ENCODE assay signal across 13 cellular contexts in the genomic region with DNA sequence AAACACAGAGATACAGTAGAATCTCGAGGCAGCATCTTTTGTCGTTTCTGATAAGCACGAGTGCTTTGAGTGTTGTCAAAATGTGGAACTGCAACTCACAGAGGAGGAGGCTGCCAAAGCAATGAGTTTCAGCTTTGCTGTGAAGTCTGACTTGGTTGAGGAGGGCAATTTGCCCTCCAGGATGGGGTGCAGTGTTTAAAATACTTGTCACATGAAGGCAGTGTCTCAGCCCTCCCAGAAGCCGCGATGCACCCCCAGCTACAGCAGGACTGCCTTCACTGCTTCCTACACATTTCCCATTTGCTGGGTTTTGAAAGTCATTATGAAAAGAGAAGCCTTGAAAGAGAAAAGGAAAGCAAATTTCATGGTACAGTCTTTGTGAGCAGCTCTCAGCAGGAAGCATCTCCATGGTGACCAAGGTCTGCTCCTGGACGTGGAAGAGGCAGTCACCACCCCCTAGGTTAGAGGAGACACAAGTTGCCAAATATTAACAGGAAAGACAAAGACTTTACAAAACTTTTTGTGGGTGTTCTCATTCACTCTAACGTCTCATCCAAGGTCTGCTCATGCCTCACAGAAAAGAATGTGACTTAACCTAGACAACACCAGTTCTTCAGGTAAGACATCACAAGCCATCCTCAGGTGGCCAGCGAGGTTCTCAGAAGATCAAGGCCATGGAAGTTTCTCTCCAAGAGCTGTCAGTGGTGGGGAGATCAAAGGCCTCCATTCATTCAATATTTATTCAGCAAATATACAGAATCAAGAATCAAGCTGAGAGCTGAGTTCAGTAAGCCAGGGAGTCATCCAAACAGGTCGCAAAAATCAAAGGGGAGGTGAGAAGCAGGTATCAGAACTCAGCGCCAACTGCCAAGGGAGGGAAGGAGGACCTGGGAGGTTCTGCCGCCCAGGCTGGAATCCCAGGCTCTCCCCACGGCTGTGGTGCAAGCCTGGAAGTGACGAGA.
A peak's percentile ranks its signal among the peaks of the same experiment; 100 is the strongest.
DNase-seq lines count a peak whose midpoint lies in the region; ATAC-seq, FAIRE-seq and TF ChIP-seq lines count a peak whose summit lies in the region.
"Had no signal": no experiment of that assay in that cellular context is flagged by ENCODE, and none has a peak within 500 bp of the region (broad histone marks: within the 10 kb centered on the region; RNA-seq: fewer than 3 reads in every experiment).

No MANE protein-coding gene starts in this region.

- FAIRE-seq in GM12891 (lab: Jason Lieb, UNC), result peak; percentile 92

- no TSS peak for BruUV-seq in OCI-LY7 (replicated peaks; lab: Mats Ljungman, UMichigan)

- ATAC-seq in GM19324 (IDR thresholded peaks at IDR 0.05; ENCODE audit: low FRiP score, unreplicated experiment) (peak; percentile 86), HG02973 (IDR thresholded peaks at IDR 0.05; ENCODE audit: unreplicated experiment) (peak; percentile 89)

- H3K36me3 ChIP-seq in OCI-LY7 (ENCODE audit: insufficient read depth, low read length), result no peaks in the 10 kb centered on the region
- H3K36me3 ChIP-seq in testis (ENCODE audit: low read depth, missing control alignments), result no peaks in the 10 kb centered on the region
- no peaks in the 10 kb centered on the region for H3K36me3 ChIP-seq in right atrium auricular region
- H3K36me3 ChIP-seq: uterus had no signal

- H3K4me1 ChIP-seq in OCI-LY7 (ENCODE audit: insufficient read depth, low read length, poor library complexity, severe bottlenecking) (peaks cover 42% of the 10 kb centered on the region), testis (no peaks in the 10 kb centered on the region), right atrium auricular region (no peaks in the 10 kb centered on the region)
- H3K4me1 ChIP-seq: uterus had no signal

- no peak for TF ChIP-seq CTCF in OCI-LY7 (conservative IDR thresholded peaks at IDR 0.05; ENCODE audit: low read length)
- TF ChIP-seq CTCF in testis (IDR thresholded peaks at IDR 0.05), result no peak
- no peak for TF ChIP-seq CTCF in right atrium auricular region (IDR thresholded peaks at IDR 0.05)

- peak overlapping the region; percentile 71 for H3K27ac ChIP-seq in OCI-LY7 (ENCODE audit: low read depth, low read length, poor library complexity, severe bottlenecking)
- no peak overlapping the region for H3K27ac ChIP-seq in testis
- no peak overlapping the region for H3K27ac ChIP-seq in right atrium auricular region
- H3K27ac ChIP-seq: coronary artery, skin epidermis, uterus had no signal

- H3K4me3 ChIP-seq in OCI-LY7 (ENCODE audit: low read depth, low read length, poor library complexity, severe bottlenecking) (peak overlapping the region; percentile 42), testis (no peak overlapping the region), right atrium auricular region (no peak overlapping the region)
- H3K4me3 ChIP-seq: coronary artery, skin epidermis, uterus had no signal

- TF ChIP-seq POLR2A in GM12891 (IDR thresholded peaks at IDR 0.05; ENCODE audit: low read depth, low read length), result no peak
- TF ChIP-seq POLR2A in testis (IDR thresholded peaks at IDR 0.05), result no peak

- no peaks in the 10 kb centered on the region for H3K79me2 ChIP-seq in OCI-LY7 (ENCODE audit: insufficient read depth, low read depth, low read length)

- H3K9me2 ChIP-seq in OCI-LY7 (ENCODE audit: insufficient read depth, low read length), result no peaks in the 10 kb centered on the region

- CTCF ChIA-PET in OCI-LY7 (lab: Charles Lee; ENCODE audit: unreplicated experiment), result no interaction called here

- H2AFZ ChIP-seq in OCI-LY7 (ENCODE audit: low read length), result peak overlapping the region; percentile 93

- POLR2A ChIA-PET in OCI-LY7 (lab: Charles Lee), result interaction anchor here (1.3 to 1.6 kb wide), 2 partner anchors 17 to 226 kb away, joined by 3 to 5 read pairs; no protein-coding TSS in a partner anchor

- 51 to 62% methylated on average over 13 of the region's 13 CpGs for WGBS in testis, 2 donors

- peak overlapping the region; percentile 74 for H3K4me2 ChIP-seq in OCI-LY7 (ENCODE audit: low read length)

- H3K9me3 ChIP-seq in OCI-LY7 (ENCODE audit: low read length) (no peaks in the 10 kb centered on the region), testis (no peaks in the 10 kb centered on the region), right atrium auricular region (no peaks in the 10 kb centered on the region)
- H3K9me3 ChIP-seq: uterus had no signal

- peak; percentile 49 for DNase-seq in GM12891 (ENCODE audit: insufficient read length, low spot score)
- peak; percentile 78 for DNase-seq in OCI-LY7 (ENCODE audit: low spot score)
- DNase-seq in AG08396 (ENCODE audit: low spot score), result no peak
- DNase-seq in testis, result no peak
- no peak for DNase-seq in right atrium auricular region (ENCODE audit: low spot score)
- no peak for DNase-seq in NCI-H1694 (lab: John Stamatoyannopoulos, UW)
- DNase-seq: activated CD8-positive, alpha-beta memory T cell treated with anti-CD3 and anti-CD28 coated beads for 24 hours; NCI-H1092; uterus had no signal

- H4K20me1 ChIP-seq in OCI-LY7 (ENCODE audit: insufficient read depth, low read length), result no peaks in the 10 kb centered on the region

- H3K27me3 ChIP-seq in testis, result no peaks in the 10 kb centered on the region
- H3K27me3 ChIP-seq in right atrium auricular region, result no peaks in the 10 kb centered on the region
- H3K27me3 ChIP-seq: uterus had no signal

- intact Hi-C loops in OCI-LY7 (cut with micrococcal nuclease; ENCODE audit: unreplicated experiment) (no loop called here), testis (cut with DNase I; ENCODE audit: low total_unique reads) (no loop called here)

TF ChIP-seq in GM12891, 5 proteins besides CTCF, POLR2A, EP300 and RAD21:
- TF ChIP-seq PAX5 (IDR thresholded peaks at IDR 0.05; ENCODE audit: insufficient read depth, low read length, severe bottlenecking), result no peak
- TF ChIP-seq SPI1 (IDR thresholded peaks at IDR 0.05; ENCODE audit: low read depth, low read length), result peak; percentile 94

Comparison
In these comparisons a context has a peak if more than half of its experiments do, and no peak if none do; other contexts are left out.
1. DNase-seq: peak in GM12891 (single experiment) and OCI-LY7 (single experiment); none in AG08396 (single experiment), testis (single experiment), right atrium auricular region (single experiment) and NCI-H1694 (single experiment).